Comparison of ENCODE assay signal across 16 cellular contexts in the genomic region with DNA sequence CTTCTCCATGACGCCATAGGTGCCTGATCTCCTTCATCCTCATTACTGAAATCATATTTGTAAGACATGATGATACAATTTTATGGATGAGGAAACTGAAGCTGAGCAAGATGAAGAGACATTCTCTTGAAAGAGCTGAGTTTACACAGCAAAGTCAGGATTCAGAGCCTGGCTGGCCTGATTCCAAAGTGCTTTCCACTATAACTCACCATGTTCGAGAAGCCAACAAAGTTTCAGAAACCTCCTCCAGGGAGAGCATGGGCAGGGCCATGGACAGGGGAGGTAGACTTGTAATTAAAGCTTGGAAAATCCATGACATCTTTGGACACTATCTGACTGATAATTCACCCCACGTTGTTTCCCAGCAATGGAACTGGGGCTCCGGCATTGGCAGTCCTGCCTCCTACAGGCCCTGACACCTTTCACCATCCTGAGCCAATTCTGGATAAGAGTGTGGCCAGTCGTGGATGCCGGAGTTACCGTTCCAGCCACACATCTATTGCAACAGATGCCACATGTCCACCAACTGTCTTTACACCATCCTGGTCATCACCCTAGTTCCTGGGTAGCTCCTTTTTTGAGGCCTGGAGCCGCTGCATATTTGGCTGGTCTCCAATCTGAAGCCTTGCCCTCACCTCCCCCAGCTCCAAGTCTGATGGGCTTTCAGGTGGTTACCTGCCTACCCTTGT.
"Had no signal": no experiment of that assay in that cellular context is flagged by ENCODE, and none has a peak within 500 bp of the region (broad histone marks: within the 10 kb centered on the region; RNA-seq: fewer than 3 reads in every experiment).

No MANE protein-coding gene starts in this region.

- H3K27me3 Mint-ChIP-seq: activated CD8-positive, alpha-beta T cell treated with anti-CD3 and anti-CD28 coated beads for 36 hours; stimulated activated memory B cell treated with anti-CD40 and anti-IgM and Interleukin-4, amounts not matched to agents 10 μg/mL and 1 μg/mL and 100 μg/mL, for 72 hours had no signal

- H3K36me3 ChIP-seq: right atrium auricular region had no signal

- DNase-seq: activated CD8-positive, alpha-beta memory T cell treated with anti-CD3 and anti-CD28 coated beads, Interleukin-2, amount 50 U/mL, for 4 hours; activated CD8-positive, alpha-beta T cell treated with anti-CD3 and anti-CD28 coated beads for 36 hours; activated T-cell treated with anti-CD3 and anti-CD28 coated beads, Interleukin-2, amount 50 U/mL, for 72 hours; caudate nucleus; cortex of kidney; effector memory CD8-positive, alpha-beta T cell; foreskin keratinocyte; head of caudate nucleus; left ventricle myocardium superior; mesendoderm; substantia nigra; T1000 had no signal

- H3K27ac ChIP-seq: epithelial cell of prostate, VCaP had no signal

- ATAC-seq: activated CD8-positive, alpha-beta T cell treated with anti-CD3 and anti-CD28 coated beads for 36 hours; activated T-cell treated with anti-CD3 and anti-CD28 coated beads, Interleukin-2, amount 50 U/mL, for 72 hours; effector memory CD8-positive, alpha-beta T cell; foreskin keratinocyte; left ventricle myocardium superior; stimulated activated memory B cell treated with anti-CD40 and anti-IgM and Interleukin-4, amounts not matched to agents 10 μg/mL and 1 μg/mL and 100 μg/mL, for 72 hours had no signal

- H3K36me3 Mint-ChIP-seq: stimulated activated memory B cell treated with anti-CD40 and anti-IgM and Interleukin-4, amounts not matched to agents 10 μg/mL and 1 μg/mL and 100 μg/mL, for 72 hours had no signal

- H3K4me1 Mint-ChIP-seq: stimulated activated memory B cell treated with anti-CD40 and anti-IgM and Interleukin-4, amounts not matched to agents 10 μg/mL and 1 μg/mL and 100 μg/mL, for 72 hours had no signal

- H3K4me3 Mint-ChIP-seq: activated CD8-positive, alpha-beta T cell treated with anti-CD3 and anti-CD28 coated beads for 36 hours; activated T-cell treated with anti-CD3 and anti-CD28 coated beads, Interleukin-2, amount 50 U/mL, for 72 hours; effector memory CD8-positive, alpha-beta T cell; stimulated activated memory B cell treated with anti-CD40 and anti-IgM and Interleukin-4, amounts not matched to agents 10 μg/mL and 1 μg/mL and 100 μg/mL, for 72 hours had no signal

- H3K9me3 Mint-ChIP-seq: activated CD8-positive, alpha-beta T cell treated with anti-CD3 and anti-CD28 coated beads for 36 hours; activated T-cell treated with anti-CD3 and anti-CD28 coated beads, Interleukin-2, amount 50 U/mL, for 72 hours; effector memory CD8-positive, alpha-beta T cell; stimulated activated memory B cell treated with anti-CD40 and anti-IgM and Interleukin-4, amounts not matched to agents 10 μg/mL and 1 μg/mL and 100 μg/mL, for 72 hours had no signal

- H3K27ac Mint-ChIP-seq: activated CD8-positive, alpha-beta T cell treated with anti-CD3 and anti-CD28 coated beads for 36 hours; activated T-cell treated with anti-CD3 and anti-CD28 coated beads, Interleukin-2, amount 50 U/mL, for 72 hours; stimulated activated memory B cell treated with anti-CD40 and anti-IgM and Interleukin-4, amounts not matched to agents 10 μg/mL and 1 μg/mL and 100 μg/mL, for 72 hours had no signal

- H3K27me3 ChIP-seq: foreskin keratinocyte, right atrium auricular region had no signal

- H3K4me3 ChIP-seq: right atrium auricular region had no signal

- H3K9me3 ChIP-seq: right atrium auricular region had no signal
